Comparison of ENCODE assay signal across 22 cellular contexts in the genomic region with DNA sequence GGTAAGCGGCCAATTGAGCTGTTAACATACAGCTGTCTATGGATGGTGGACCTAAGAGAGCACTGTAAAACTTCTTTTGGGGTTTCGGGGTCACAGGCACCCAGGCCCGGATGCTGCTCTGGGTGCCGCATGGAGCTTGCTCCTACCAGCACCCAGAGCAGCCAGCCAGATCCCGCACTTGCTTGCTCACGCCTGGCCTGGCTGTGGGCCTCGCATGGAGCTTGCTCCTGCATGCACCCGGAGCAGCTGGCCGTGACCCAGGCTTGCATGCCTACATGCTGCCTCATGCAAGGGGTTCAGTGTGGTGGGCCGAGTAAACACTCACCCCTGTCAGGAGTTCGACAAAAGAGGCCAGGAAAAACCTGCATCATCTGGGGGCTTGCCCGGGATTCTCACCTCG.
DNase-seq lines count a peak whose midpoint lies in the region; ATAC-seq, FAIRE-seq and TF ChIP-seq lines count a peak whose summit lies in the region.
"Had no signal": no experiment of that assay in that cellular context is flagged by ENCODE, and none has a peak within 500 bp of the region (broad histone marks: within the 10 kb centered on the region; RNA-seq: fewer than 3 reads in every experiment).

No MANE protein-coding gene starts in this region.

- no peak overlapping the region for H2AK5ac ChIP-seq in H1 (ENCODE audit: low read depth, low read length)
- H2AK5ac ChIP-seq in neuronal stem cell (ENCODE audit: low read depth, low read length): no peak overlapping the region

- H3K27me3 Mint-ChIP-seq in activated T-cell treated with anti-CD3 and anti-CD28 coated beads, Interleukin-2, amount 50 U/mL, for 24 hours: no peaks in the 10 kb centered on the region
- H3K27me3 Mint-ChIP-seq: CD4-positive, alpha-beta T cell had no signal

- no peak overlapping the region for H4K91ac ChIP-seq in H1 (replicated peaks; ENCODE audit: insufficient read length, low read length)
- no peak overlapping the region for H4K91ac ChIP-seq in neuronal stem cell (ENCODE audit: low read depth, low read length, poor library complexity)

- no peak overlapping the region for H3K14ac ChIP-seq in H1 (ENCODE audit: insufficient read length)
- peak overlapping the region; percentile 41 for H3K14ac ChIP-seq in neuronal stem cell (ENCODE audit: low read length)

- no peak overlapping the region for H2BK5ac ChIP-seq in H1 (ENCODE audit: low read depth, low read length)
- no peak overlapping the region for H2BK5ac ChIP-seq in neuronal stem cell (ENCODE audit: low read length)

- TF ChIP-seq RAD21 in H1 (IDR thresholded peaks at IDR 0.05 in 1 of 2, conservative IDR thresholded peaks at IDR 0.05 in 1 of 2; ENCODE audit: low read depth in 2 of 2, low read length in 2 of 2): no peak

- H3K23me2 ChIP-seq in H1 (ENCODE audit: low read depth, low read length): no peaks in the 10 kb centered on the region

- intact Hi-C loops in upper lobe of right lung (cut with DNase I): no loop called here

- no peaks in the 10 kb centered on the region for H3K36me3 ChIP-seq in MG63
- H3K36me3 ChIP-seq in H1 (ENCODE audit: control insufficient read depth in 2 of 4, insufficient read depth in 4 of 4, low read length in 3 of 4): no peaks in the 10 kb centered on the region
- no peaks in the 10 kb centered on the region for H3K36me3 ChIP-seq in neuronal stem cell (replicated peaks in 1 of 2; ENCODE audit: control insufficient read depth in 2 of 2, insufficient read depth in 2 of 2, low read length in 2 of 2)
- H3K36me3 ChIP-seq in upper lobe of right lung: no peaks in the 10 kb centered on the region

- no peak overlapping the region for H2BK20ac ChIP-seq in H1 (ENCODE audit: low read length)

- POLR2A ChIA-PET in H1 (lab: Charles Lee; ENCODE audit: partially characterized antibody): no interaction called here

- H3K27ac Mint-ChIP-seq in activated T-cell treated with anti-CD3 and anti-CD28 coated beads, Interleukin-2, amount 50 U/mL, for 24 hours: no peak overlapping the region
- H3K27ac Mint-ChIP-seq: CD4-positive, alpha-beta T cell had no signal

- TF ChIP-seq EP300 in H1 (IDR thresholded peaks at IDR 0.05; ENCODE audit: borderline replicate concordance in 1 of 2, low read depth in 2 of 2, low read length in 2 of 2): no peak

- H2BK12ac ChIP-seq in H1 (ENCODE audit: low read depth, low read length): no peak overlapping the region
- H2BK12ac ChIP-seq in neuronal stem cell (ENCODE audit: low read length): peak overlapping the region; percentile 87

- H3K27ac ChIP-seq in H1 (ENCODE audit: low read depth, low read length): no peak overlapping the region
- H3K27ac ChIP-seq in neuronal stem cell (replicated peaks; ENCODE audit: low read length): no peak overlapping the region
- H3K27ac ChIP-seq in upper lobe of right lung: no peak overlapping the region
- H3K27ac ChIP-seq: A549, C4-2B, GM23248 had no signal

- H3K4me3 Mint-ChIP-seq in activated T-cell treated with anti-CD3 and anti-CD28 coated beads, Interleukin-2, amount 50 U/mL, for 24 hours: no peak overlapping the region
- H3K4me3 Mint-ChIP-seq: CD4-positive, alpha-beta T cell had no signal

- no peak for ATAC-seq in upper lobe of right lung
- ATAC-seq: A549, GM12878, K562 had no signal

- no peak for TF ChIP-seq POLR2A in H1 (IDR thresholded peaks at IDR 0.05; ENCODE audit: control extremely low read depth in 1 of 2, low read depth in 2 of 2, low read length in 2 of 2)

- H3K4me1 ChIP-seq in H1 (replicated peaks in 1 of 4; ENCODE audit: control insufficient read depth in 3 of 4, insufficient read depth in 4 of 4, low read length in 3 of 4) (no peaks in the 10 kb centered on the region), neuronal stem cell (ENCODE audit: control insufficient read depth in 2 of 2, insufficient read depth in 1 of 2, low read depth in 1 of 2, low read length in 2 of 2) (no peaks in the 10 kb centered on the region), upper lobe of right lung (no peaks in the 10 kb centered on the region)
- H3K4me1 ChIP-seq: A549, Caco-2 had no signal

- WGBS in H1 (ENCODE audit: extremely low coverage in 1 of 2, insufficient coverage in 1 of 2, insufficient read length in 1 of 2, insufficient replicate concordance in 2 of 2, low coverage in 1 of 2, low lambda C conversion rate in 2 of 2, missing lambda C conversion rate in 1 of 2), 2 experiments: 83% methylated on average over 13 of the region's 13 CpGs; no CpG with 5 or more reads in 1 of the 2 experiments
- no CpG with 5 or more reads among the region's 13 CpGs for WGBS in neuronal stem cell (ENCODE audit: extremely low coverage in 2 of 2, insufficient read length in 2 of 2, insufficient replicate concordance in 1 of 2), 2 donors

- H3K4me1 Mint-ChIP-seq in activated T-cell treated with anti-CD3 and anti-CD28 coated beads, Interleukin-2, amount 50 U/mL, for 24 hours (ENCODE audit: low read depth): no peaks in the 10 kb centered on the region

- no peaks in the 10 kb centered on the region for H3K36me3 Mint-ChIP-seq in activated T-cell treated with anti-CD3 and anti-CD28 coated beads, Interleukin-2, amount 50 U/mL, for 24 hours (ENCODE audit: low read depth)

- H2BK15ac ChIP-seq in H1 (ENCODE audit: low read length): no peak overlapping the region
- no peak overlapping the region for H2BK15ac ChIP-seq in neuronal stem cell (ENCODE audit: low read length)

- no peak overlapping the region for H3K18ac ChIP-seq in H1 (ENCODE audit: extremely low read depth, low read length)
- no peak overlapping the region for H3K18ac ChIP-seq in neuronal stem cell (ENCODE audit: low read length)

- no peak overlapping the region for H3K4me2 ChIP-seq in H1 (ENCODE audit: insufficient read depth in 1 of 2, low read depth in 2 of 2, low read length in 2 of 2)
- no peak overlapping the region for H3K4me2 ChIP-seq in neuronal stem cell (ENCODE audit: insufficient read depth, low read length, poor library complexity, severe bottlenecking)
- H3K4me2 ChIP-seq: A549 had no signal

- no peaks in the 10 kb centered on the region for H3K9me3 ChIP-seq in MG63
- no peaks in the 10 kb centered on the region for H3K9me3 ChIP-seq in H1 (ENCODE audit: insufficient read depth in 2 of 2, low read depth in 1 of 2, low read length in 1 of 2)
- no peaks in the 10 kb centered on the region for H3K9me3 ChIP-seq in neuronal stem cell (replicated peaks in 1 of 2; ENCODE audit: control insufficient read depth in 2 of 2, insufficient read depth in 1 of 2, low read depth in 1 of 2, low read length in 2 of 2)
- H3K9me3 ChIP-seq in upper lobe of right lung: no peaks in the 10 kb centered on the region
- H3K9me3 ChIP-seq: Caco-2 had no signal

- H3K9ac ChIP-seq in H1 (replicated peaks in 1 of 4; ENCODE audit: extremely low read depth in 1 of 4, low read depth in 3 of 4, low read length in 3 of 4) (no peak overlapping the region), neuronal stem cell (ENCODE audit: low read depth, low read length, poor library complexity) (no peak overlapping the region)
- H3K9ac ChIP-seq: GM23248 had no signal

- H3K27me3 ChIP-seq in MG63 (no peaks in the 10 kb centered on the region), H1 (replicated peaks in 1 of 4; ENCODE audit: control insufficient read depth in 3 of 4, extremely low read depth in 1 of 4, insufficient read depth in 3 of 4, low read length in 3 of 4) (no peaks in the 10 kb centered on the region), neuronal stem cell (ENCODE audit: control insufficient read depth in 3 of 3, insufficient read depth in 3 of 3, low read depth in 1 of 3, low read length in 3 of 3) (no peaks in the 10 kb centered on the region), upper lobe of right lung (no peaks in the 10 kb centered on the region)

- H3K79me1 ChIP-seq in H1 (ENCODE audit: low read depth, low read length) (no peaks in the 10 kb centered on the region), neuronal stem cell (ENCODE audit: low read depth, low read length) (no peaks in the 10 kb centered on the region)

- CTCF ChIA-PET in H1 (lab: Charles Lee; ENCODE audit: partially characterized antibody): interaction anchor here (1.0 kb wide), 1 partner anchor 10 kb away, joined by 4 read pairs; no protein-coding TSS in a partner anchor

- no peak overlapping the region for H3K56ac ChIP-seq in H1 (replicated peaks; ENCODE audit: insufficient read length, low read depth, low read length)

- no peak overlapping the region for H2AFZ ChIP-seq in H1 (ENCODE audit: low read length)
- H2AFZ ChIP-seq in neuronal stem cell (ENCODE audit: low read length): no peak overlapping the region
- H2AFZ ChIP-seq: GM23248 had no signal

- no peak for FAIRE-seq in H1 (lab: Jason Lieb, UNC)
- FAIRE-seq: A549, GM12878, H54, HTR-8/SVneo, K562 had no signal

- no peaks in the 10 kb centered on the region for H4K20me1 ChIP-seq in H1 (replicated peaks in 1 of 2; ENCODE audit: control insufficient read depth in 1 of 2, insufficient read depth in 2 of 2, low read length in 2 of 2)

- H2BK120ac ChIP-seq in H1 (replicated peaks; ENCODE audit: low read depth, low read length) (no peak overlapping the region), neuronal stem cell (ENCODE audit: low read depth, low read length) (no peak overlapping the region)

- TF ChIP-seq CTCF in H1 (IDR thresholded peaks at IDR 0.05; ENCODE audit: control extremely low read depth in 1 of 3, insufficient read depth in 1 of 3, low read depth in 1 of 3, low read length in 3 of 3) (no peak), upper lobe of right lung (IDR thresholded peaks at IDR 0.05) (no peak)

- DNase-seq in MG63: peak; percentile 10
- no peak for DNase-seq in H1 (ENCODE audit: low read depth in 1 of 2, low spot score in 2 of 2)
- DNase-seq in neuronal stem cell (ENCODE audit: low spot score): no peak
- DNase-seq in upper lobe of right lung: peak; percentile 63
- DNase-seq in cerebellar cortex (ENCODE audit: low spot score): no peak
- no peak for DNase-seq in activated effector memory CD4-positive, alpha-beta T cell treated with anti-CD3 and anti-CD28 coated beads, Interleukin-2, amount 50 U/mL, for 16 hours
- no peak for DNase-seq in activated T-cell treated with anti-CD3 and anti-CD28 coated beads, Interleukin-2, amount 50 U/mL, for 24 hours
- no peak for DNase-seq in nucleus accumbens (lab: John Stamatoyannopoulos, UW)
- DNase-seq: AML-193; Caco-2; CD4-positive, alpha-beta T cell; DMS153; DMS79; GM23248; HCEC 1CT; IMR-90 had no signal

- H3K4ac ChIP-seq in H1 (replicated peaks; ENCODE audit: insufficient read length, low read depth, low read length): no peak overlapping the region
- H3K4ac ChIP-seq in neuronal stem cell (ENCODE audit: low read length): no peak overlapping the region

- H4K8ac ChIP-seq in H1 (ENCODE audit: extremely low read depth, insufficient read depth, low read length) (peak overlapping the region; percentile 51; the same call in 1 of the 2 replicates), neuronal stem cell (ENCODE audit: low read depth, low read length) (no peak overlapping the region)

- no peak overlapping the region for H3K4me3 ChIP-seq in MG63
- no peak overlapping the region for H3K4me3 ChIP-seq in H1 (ENCODE audit: extremely low read depth in 1 of 4, insufficient read depth in 2 of 4, low read depth in 3 of 4, low read length in 4 of 4)
- no peak overlapping the region for H3K4me3 ChIP-seq in neuronal stem cell (ENCODE audit: low read length in 2 of 2)
- H3K4me3 ChIP-seq in upper lobe of right lung: no peak overlapping the region
- H3K4me3 ChIP-seq: A549, GM12878, GM23248, K562 had no signal

- H3K23ac ChIP-seq in H1 (ENCODE audit: insufficient read length) (no peak overlapping the region), neuronal stem cell (ENCODE audit: low read depth, low read length, poor library complexity) (no peak overlapping the region)

- peaks cover 5% of the 10 kb centered on the region for H3K9me3 Mint-ChIP-seq in activated T-cell treated with anti-CD3 and anti-CD28 coated beads, Interleukin-2, amount 50 U/mL, for 24 hours

- no peak overlapping the region for H4K5ac ChIP-seq in H1 (ENCODE audit: insufficient read length, low read depth, low read length)

- H3K79me2 ChIP-seq in H1 (ENCODE audit: control insufficient read depth in 1 of 2, insufficient read depth in 2 of 2, low read length in 2 of 2): no peaks in the 10 kb centered on the region

Comparison
In these comparisons a context has a peak if more than half of its experiments do, and no peak if none do; other contexts are left out.
1. DNase-seq: peak in MG63 (single experiment) and upper lobe of right lung (single experiment); none in H1 (0 of 2), neuronal stem cell (single experiment), cerebellar cortex (single experiment), activated effector memory CD4-positive, alpha-beta T cell treated with anti-CD3 and anti-CD28 coated beads, Interleukin-2, amount 50 U/mL, for 16 hours (single experiment), activated T-cell treated with anti-CD3 and anti-CD28 coated beads, Interleukin-2, amount 50 U/mL, for 24 hours (single experiment) and nucleus accumbens (0 of 56).